Comparison of ENCODE assay signal across 9 cellular contexts in the genomic region with DNA sequence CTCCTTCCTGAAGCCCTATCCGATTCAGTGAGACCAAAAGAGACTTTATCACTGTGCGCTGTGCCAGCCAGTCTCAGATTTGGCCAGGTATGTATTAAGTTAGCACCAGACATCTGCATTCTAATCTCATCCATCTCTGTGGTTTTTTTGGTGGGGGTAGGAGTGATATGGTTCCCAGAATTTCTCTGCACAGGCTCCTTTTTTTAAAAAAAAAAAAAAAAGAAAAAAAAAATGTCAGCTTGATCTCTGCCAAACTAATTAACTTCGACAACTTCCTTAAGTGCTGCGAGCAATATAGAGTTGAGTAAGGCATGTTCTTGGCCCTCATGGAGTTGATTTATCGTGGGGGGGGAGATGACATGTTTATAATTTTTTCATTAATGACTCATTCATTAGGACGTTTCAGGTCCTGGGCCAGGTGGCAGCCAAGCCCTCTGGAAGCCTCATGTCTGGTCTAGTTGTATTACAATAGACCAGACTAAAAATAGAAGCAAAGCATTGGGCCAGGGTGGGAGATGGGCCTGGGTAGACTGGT. TPM values are rescaled to one million over a fixed set of nuclear protein-coding genes. Genes with fewer than 3 reads are reported as not detected.
DNase-seq lines count a peak whose midpoint lies in the region; ATAC-seq and TF ChIP-seq lines count a peak whose summit lies in the region.
"Had no signal": no experiment of that assay in that cellular context is flagged by ENCODE, and none has a peak within 500 bp of the region (broad histone marks: within the 10 kb centered on the region; RNA-seq: fewer than 3 reads in every experiment).

No MANE protein-coding gene starts in this region.

- intact Hi-C loops in activated CD4-positive, alpha-beta T cell treated with anti-CD3 and anti-CD28 coated beads, Interleukin-2, amount 10 ng/mL, durations not matched to agents 24 days and 14 days (cut with micrococcal nuclease), result no loop called here
- intact Hi-C loops in adrenal gland (cut with DNase I), result no loop called here

- TF ChIP-seq CTCF in adrenal gland (IDR thresholded peaks at IDR 0.05) (no peak), upper lobe of left lung (IDR thresholded peaks at IDR 0.05) (no peak)

- H3K36me3 ChIP-seq in adrenal gland (replicated peaks in 1 of 2), result no peaks in the 10 kb centered on the region
- no peaks in the 10 kb centered on the region for H3K36me3 ChIP-seq in upper lobe of left lung

- WGBS in adrenal gland, 4 donors, result 40 to 55% (median 48%) methylated on average over 6 of the region's 6 CpGs
- 32 to 38% methylated on average over 6 of the region's 6 CpGs for WGBS in upper lobe of left lung, 2 donors

- H3K27ac ChIP-seq in adrenal gland (peak overlapping the region; percentile 31 to 87 (median 76)), upper lobe of left lung (peak overlapping the region; percentile 74 to 86 (median 82))

- H3K4me1 Mint-ChIP-seq in activated CD4-positive, alpha-beta T cell treated with anti-CD3 and anti-CD28 coated beads, Interleukin-2, amount 10 ng/mL, durations not matched to agents 24 days and 14 days, result peaks cover 56% of the 10 kb centered on the region

- no peak for TF ChIP-seq POLR2A in adrenal gland (IDR thresholded peaks at IDR 0.05)
- TF ChIP-seq POLR2A in upper lobe of left lung (IDR thresholded peaks at IDR 0.05), result no peak

- TF ChIP-seq EP300 in upper lobe of left lung (IDR thresholded peaks at IDR 0.05), result peak in 1 of 4 donors; percentile 35

- H3K9me3 Mint-ChIP-seq in activated CD4-positive, alpha-beta T cell treated with anti-CD3 and anti-CD28 coated beads, Interleukin-2, amount 10 ng/mL, durations not matched to agents 24 days and 14 days, result peaks cover 4% of the 10 kb centered on the region

- H3K27me3 ChIP-seq in adrenal gland (no peaks in the 10 kb centered on the region), upper lobe of left lung (no peaks in the 10 kb centered on the region)

- H3K36me3 Mint-ChIP-seq in activated CD4-positive, alpha-beta T cell treated with anti-CD3 and anti-CD28 coated beads, Interleukin-2, amount 10 ng/mL, durations not matched to agents 24 days and 14 days (ENCODE audit: low read depth), result peaks cover 12% of the 10 kb centered on the region

- H3K9me3 ChIP-seq in adrenal gland (replicated peaks in 1 of 3), result no peaks in the 10 kb centered on the region
- H3K9me3 ChIP-seq in upper lobe of left lung, result no peaks in the 10 kb centered on the region

- H3K4me3 Mint-ChIP-seq in activated CD4-positive, alpha-beta T cell treated with anti-CD3 and anti-CD28 coated beads, Interleukin-2, amount 10 ng/mL, durations not matched to agents 24 days and 14 days, result peak overlapping the region; percentile 11

- H3K27ac Mint-ChIP-seq in activated CD4-positive, alpha-beta T cell treated with anti-CD3 and anti-CD28 coated beads, Interleukin-2, amount 10 ng/mL, durations not matched to agents 24 days and 14 days, result no peak overlapping the region

- H3K4me1 ChIP-seq in adrenal gland (replicated peaks in 1 of 2) (peaks cover 17 to 33% of the 10 kb centered on the region in 2 donors), upper lobe of left lung (peaks cover 70 to 82% (median 75%) of the 10 kb centered on the region in 4 donors)

- ATAC-seq in upper lobe of left lung (ENCODE audit: low FRiP score in 2 of 2) (peak; percentile 39 to 58), HG03342 (IDR thresholded peaks at IDR 0.05; ENCODE audit: unreplicated experiment) (no peak)

- peaks cover 7% of the 10 kb centered on the region for H3K27me3 Mint-ChIP-seq in activated CD4-positive, alpha-beta T cell treated with anti-CD3 and anti-CD28 coated beads, Interleukin-2, amount 10 ng/mL, durations not matched to agents 24 days and 14 days

- no peak for DNase-seq in activated CD4-positive, alpha-beta T cell treated with anti-CD3 and anti-CD28 coated beads, Interleukin-2, amount 10 ng/mL, durations not matched to agents 24 days and 14 days
- DNase-seq in activated CD4-positive, alpha-beta T cell treated with anti-CD3 and anti-CD28 coated beads for 48 hours, result no peak
- DNase-seq in adrenal gland (peak in 3 of 7 donors; percentile 32 to 43 (median 40)), kidney tubule cell (ENCODE audit: low spot score) (peak; percentile 17), upper lobe of left lung (peak in 1 of 2 donors; percentile 54), mucosa of gallbladder (ENCODE audit: low spot score) (no peak), GDM1 (lab: John Stamatoyannopoulos, UW) (no peak)
- DNase-seq: glutamatergic neuron had no signal

- H3K4me3 ChIP-seq in adrenal gland (no peak overlapping the region), upper lobe of left lung (no peak overlapping the region)

RNA-seq across cellular contexts. Expression of gene SLCO3A1, which starts 12.9 kb away (rescaled TPM):
- 13.4 and 16.3 TPM in 2 replicates for total RNA-seq in activated CD4-positive, alpha-beta T cell treated with anti-CD3 and anti-CD28 coated beads, Interleukin-2, amount 10 ng/mL, durations not matched to agents 24 days and 14 days
- total RNA-seq in adrenal gland (10 to 100 TPM in 7 of 8 donors, 1 to 10 TPM in 1; 5.6 to 26.6 (median 13.9) TPM), upper lobe of left lung (10 to 100 TPM; 29.3 to 56.6 (median 46.7) TPM), mucosa of gallbladder (34.2 TPM)
- 10 to 100 TPM; 18.4 to 23.2 (median 19.0) TPM for polyA plus RNA-seq in adrenal gland
